8 cellular contexts compared by ENCODE assay signal in genomic region chr5:40578501-40579451, GRCh38.
DNase-seq lines count a peak whose midpoint lies in the region; ATAC-seq, FAIRE-seq and TF ChIP-seq lines count a peak whose summit lies in the region.

No MANE protein-coding gene starts in this region.

- H3K27ac Mint-ChIP-seq in CD4-positive, alpha-beta T cell = peak overlapping the region; percentile 14
- H3K27ac Mint-ChIP-seq in astrocyte (ENCODE audit: unreplicated experiment) = no peak overlapping the region

- no peaks in the 10 kb centered on the region for H3K27me3 ChIP-seq in CD4-positive, alpha-beta T cell (ENCODE audit: control insufficient read depth, insufficient read depth, low read length)
- H3K27me3 ChIP-seq in astrocyte (ENCODE audit: insufficient read depth, low read length) (no peaks in the 10 kb centered on the region), WERI-Rb-1 (ENCODE audit: insufficient read depth, low read depth, severe bottlenecking) (no peaks in the 10 kb centered on the region)

- H3K36me3 Mint-ChIP-seq in CD4-positive, alpha-beta T cell (ENCODE audit: low read depth) = no peaks in the 10 kb centered on the region
- H3K36me3 Mint-ChIP-seq in astrocyte (ENCODE audit: low read depth, unreplicated experiment) = no peaks in the 10 kb centered on the region

- intact Hi-C loops in CD4-positive, alpha-beta T cell (cut with DNase I, micrococcal nuclease) = no loop called here

- no peaks in the 10 kb centered on the region for H4K20me1 ChIP-seq in astrocyte (ENCODE audit: insufficient read depth, low read length)

- DNase-seq in CD4-positive, alpha-beta T cell = no peak
- DNase-seq in astrocyte (ENCODE audit: low read depth) = peak; percentile 4
- DNase-seq in superior temporal gyrus (ENCODE audit: extremely low spot score) = no peak
- no peak for DNase-seq in SKM-1 (lab: John Stamatoyannopoulos, UW; ENCODE audit: unreplicated experiment)
- DNase-seq in NCI-H510A (lab: John Stamatoyannopoulos, UW) = no peak
- no peak for DNase-seq in WERI-Rb-1

- H3K4me3 Mint-ChIP-seq in CD4-positive, alpha-beta T cell = peak overlapping the region; percentile 74
- H3K4me3 Mint-ChIP-seq in astrocyte (ENCODE audit: unreplicated experiment) = no peak overlapping the region

- H3K4me3 ChIP-seq in astrocyte (ENCODE audit: insufficient read depth, low read depth, low read length) = no peak overlapping the region
- no peak overlapping the region for H3K4me3 ChIP-seq in WERI-Rb-1 (ENCODE audit: low read depth, low read length)

- CTCF ChIA-PET in CD4-positive, alpha-beta T cell (lab: Charles Lee) = no interaction called here

- FAIRE-seq in astrocyte (lab: Jason Lieb, UNC) = no peak

- no peaks in the 10 kb centered on the region for H3K79me2 ChIP-seq in astrocyte (ENCODE audit: insufficient read depth, low read length)

- no peak overlapping the region for H3K9ac ChIP-seq in astrocyte (ENCODE audit: low read length)

- no peak for TF ChIP-seq CTCF in CD4-positive, alpha-beta T cell (IDR thresholded peaks at IDR 0.05)
- TF ChIP-seq CTCF in astrocyte (IDR thresholded peaks at IDR 0.05; ENCODE audit: insufficient read depth, low read depth, low read length) (no peak), WERI-Rb-1 (IDR thresholded peaks at IDR 0.05; ENCODE audit: low read depth, low read length) (no peak)

- H3K27ac ChIP-seq in CD4-positive, alpha-beta T cell (ENCODE audit: low read depth, low read length) = no peak overlapping the region
- no peak overlapping the region for H3K27ac ChIP-seq in astrocyte (ENCODE audit: low read depth, low read length)
- no peak overlapping the region for H3K27ac ChIP-seq in WERI-Rb-1

- no peak for ATAC-seq in CD4-positive, alpha-beta T cell (ENCODE audit: poor library complexity)
- ATAC-seq in GM21367 (IDR thresholded peaks at IDR 0.05; ENCODE audit: unreplicated experiment) (peak; percentile 93), HG03558 (IDR thresholded peaks at IDR 0.05; ENCODE audit: extremely low read depth, unreplicated experiment) (peak; percentile 98)

- H3K4me1 ChIP-seq in astrocyte (ENCODE audit: insufficient read depth, low read length) = no peaks in the 10 kb centered on the region

- H3K9me3 Mint-ChIP-seq in CD4-positive, alpha-beta T cell = no peaks in the 10 kb centered on the region
- no peaks in the 10 kb centered on the region for H3K9me3 Mint-ChIP-seq in astrocyte (ENCODE audit: unreplicated experiment)

- no peaks in the 10 kb centered on the region for H3K27me3 Mint-ChIP-seq in CD4-positive, alpha-beta T cell
- no peaks in the 10 kb centered on the region for H3K27me3 Mint-ChIP-seq in astrocyte (ENCODE audit: low read depth, unreplicated experiment)

- H3K36me3 ChIP-seq in astrocyte (ENCODE audit: insufficient read depth, low read length) = no peaks in the 10 kb centered on the region
- H3K36me3 ChIP-seq in WERI-Rb-1 = no peaks in the 10 kb centered on the region

- H3K4me2 ChIP-seq in astrocyte (ENCODE audit: low read length) = no peak overlapping the region

- H2AFZ ChIP-seq in astrocyte (ENCODE audit: low read depth, low read length) = peak overlapping the region; percentile 51

- no peaks in the 10 kb centered on the region for H3K9me3 ChIP-seq in CD4-positive, alpha-beta T cell (ENCODE audit: control insufficient read depth, low read length)
- H3K9me3 ChIP-seq in astrocyte (ENCODE audit: insufficient read depth, low read depth, low read length) (no peaks in the 10 kb centered on the region), WERI-Rb-1 (ENCODE audit: severe bottlenecking) (no peaks in the 10 kb centered on the region)

- POLR2A ChIA-PET in CD4-positive, alpha-beta T cell (lab: Charles Lee) = no interaction called here

- peaks cover 26% of the 10 kb centered on the region for H3K4me1 Mint-ChIP-seq in CD4-positive, alpha-beta T cell (ENCODE audit: low read depth)
- peaks cover 2% of the 10 kb centered on the region for H3K4me1 Mint-ChIP-seq in astrocyte (ENCODE audit: low read depth, unreplicated experiment)
